35 cellular contexts compared by ENCODE assay signal in the genomic region with DNA sequence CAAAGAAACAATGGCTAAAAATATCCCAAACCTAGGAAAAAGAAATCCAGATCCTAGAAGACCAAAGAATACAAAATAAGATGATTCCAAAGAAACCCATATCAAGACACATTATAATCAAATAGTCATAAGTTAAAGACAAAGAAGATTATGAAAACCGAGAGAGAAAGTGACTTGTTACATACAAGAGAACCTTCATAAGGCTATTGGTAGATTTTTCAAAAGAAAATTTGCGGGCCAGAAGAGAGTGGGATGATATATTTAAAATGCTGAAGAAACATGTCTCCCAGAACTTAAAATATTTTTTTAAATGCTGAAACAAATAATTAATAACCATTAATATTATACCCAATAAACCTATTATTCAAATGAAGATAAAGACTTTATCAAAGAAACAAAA.
"Had no signal": no experiment of that assay in that cellular context is flagged by ENCODE, and none has a peak within 500 bp of the region (broad histone marks: within the 10 kb centered on the region; RNA-seq: fewer than 3 reads in every experiment).

No MANE protein-coding gene starts in this region.

- DNase-seq: Karpas-422, Kasumi-1, MG63, MM.1S, MV-4-11, NCI-H1048, NCI-H1092, NCI-H1092 treated with DMSO at 0.1 percent for 48 hours, NCI-H1105, NCI-H1105 treated with DMSO at 0.1 percent for 48 hours, NCI-H1417, NCI-H1417 treated with DMSO at 0.1 percent for 48 hours, NCI-H1436, NCI-H1436 treated with DMSO at 0.1 percent for 48 hours, NCI-H146, NCI-H1694, NCI-H1694 treated with DMSO at 0.1 percent for 48 hours, NCI-H187, NCI-H187 treated with DMSO at 0.1 percent for 48 hours, NCI-H1930, NCI-H2029, NCI-H2029 treated with DMSO at 0.1 percent for 48 hours, NCI-H2081, NCI-H2081 treated with DMSO at 0.1 percent for 48 hours, NCI-H2107, NCI-H2171, NCI-H2171 treated with DMSO at 0.1 percent for 48 hours, NCI-H2227 treated with DMSO at 0.1 percent for 48 hours, NCI-H226, NCI-H345, NCI-H446, NCI-H446 treated with DMSO at 0.1 percent for 48 hours, NCI-H510A, NCI-H510A treated with DMSO at 0.1 percent for 48 hours, NCI-H524 had no signal

- H3K36me3 ChIP-seq: MG63 had no signal

- H3K4me3 ChIP-seq: MG63 had no signal
